Comparison of ENCODE assay signal across 32 cellular contexts in genomic region chr10:77461636-77462296, GRCh38.
A peak's percentile ranks its signal among the peaks of the same experiment; 100 is the strongest.
DNase-seq lines count a peak whose midpoint lies in the region; ATAC-seq, FAIRE-seq and TF ChIP-seq lines count a peak whose summit lies in the region.
"Had no signal": no experiment of that assay in that cellular context is flagged by ENCODE, and none has a peak within 500 bp of the region (broad histone marks: within the 10 kb centered on the region; RNA-seq: fewer than 3 reads in every experiment).

No MANE protein-coding gene starts in this region.

- no peak overlapping the region for H2BK120ac ChIP-seq in H1 (replicated peaks; ENCODE audit: low read depth, low read length)

- no peaks in the 10 kb centered on the region for H3K4me1 Mint-ChIP-seq in activated CD4-positive, alpha-beta memory T cell treated with anti-CD3 and anti-CD28 coated beads for 36 hours (ENCODE audit: low read depth)
- H3K4me1 Mint-ChIP-seq: activated CD4-positive, alpha-beta memory T cell treated with anti-CD3 and anti-CD28 coated beads, Interleukin-2, amount 10 ng/mL, durations not matched to agents 7 days and 5 days; activated naive CD4-positive, alpha-beta T cell treated with anti-CD3 and anti-CD28 coated beads, Interleukin-2, amount 50 U/mL, for 24 hours; activated T-helper 17 cell treated with anti-CD3 and anti-CD28 coated beads, Interleukin-2, amount 50 U/mL, for 72 hours; neural progenitor cell; stimulated activated effector memory CD8-positive, alpha-beta T cell treated with anti-CD3 and anti-CD28 coated beads, Interleukin-12 subunit alpha, Interleukin-12 subunit beta, amount 100 ng/mL, for 72 hours had no signal

- peaks cover 3% of the 10 kb centered on the region; the same call in 1 of the 2 replicates for H3K23me2 ChIP-seq in H1 (ENCODE audit: low read depth, low read length)

- intact Hi-C loops in activated CD4-positive, alpha-beta memory T cell treated with anti-CD3 and anti-CD28 coated beads for 36 hours (cut with micrococcal nuclease): no loop called here

- H3K4me3 ChIP-seq in H1 (ENCODE audit: extremely low read depth in 1 of 4, insufficient read depth in 2 of 4, low read depth in 3 of 4, low read length in 4 of 4): no peak overlapping the region
- H3K4me3 ChIP-seq: colonic mucosa, esophagus muscularis mucosa, neural progenitor cell, right lobe of liver, upper lobe of left lung had no signal

- no peak overlapping the region for H3K56ac ChIP-seq in H1 (replicated peaks; ENCODE audit: insufficient read length, low read depth, low read length)

- peak overlapping the region; percentile 77; the same call in 1 of the 2 replicates for H2AK5ac ChIP-seq in H1 (ENCODE audit: low read depth, low read length)

- no peak overlapping the region for H4K5ac ChIP-seq in H1 (ENCODE audit: insufficient read length, low read depth, low read length)

- no peaks in the 10 kb centered on the region for H3K36me3 Mint-ChIP-seq in activated CD4-positive, alpha-beta memory T cell treated with anti-CD3 and anti-CD28 coated beads for 36 hours
- H3K36me3 Mint-ChIP-seq: activated naive CD4-positive, alpha-beta T cell treated with anti-CD3 and anti-CD28 coated beads, Interleukin-2, amount 50 U/mL, for 24 hours; neural progenitor cell; stimulated activated effector memory CD8-positive, alpha-beta T cell treated with anti-CD3 and anti-CD28 coated beads, Interleukin-12 subunit alpha, Interleukin-12 subunit beta, amount 100 ng/mL, for 72 hours had no signal

- H4K20me1 ChIP-seq in H1 (replicated peaks in 1 of 2; ENCODE audit: control insufficient read depth in 1 of 2, insufficient read depth in 2 of 2, low read length in 2 of 2): no peaks in the 10 kb centered on the region

- WGBS in H1 (ENCODE audit: extremely low coverage in 1 of 2, insufficient coverage in 1 of 2, insufficient read length in 1 of 2, insufficient replicate concordance in 2 of 2, low coverage in 1 of 2, low lambda C conversion rate in 2 of 2, missing lambda C conversion rate in 1 of 2), 2 experiments: 86% methylated on average over 7 of the region's 7 CpGs; no CpG with 5 or more reads in 1 of the 2 experiments

- H3K4ac ChIP-seq in H1 (replicated peaks; ENCODE audit: insufficient read length, low read depth, low read length): no peak overlapping the region

- no peak for TF ChIP-seq EP300 in H1 (IDR thresholded peaks at IDR 0.05; ENCODE audit: borderline replicate concordance in 1 of 2, low read depth in 2 of 2, low read length in 2 of 2)

- no peak overlapping the region for H3K4me3 Mint-ChIP-seq in activated CD4-positive, alpha-beta memory T cell treated with anti-CD3 and anti-CD28 coated beads for 36 hours
- H3K4me3 Mint-ChIP-seq: activated CD4-positive, alpha-beta memory T cell treated with anti-CD3 and anti-CD28 coated beads, Interleukin-2, amount 10 ng/mL, durations not matched to agents 7 days and 5 days; activated naive CD4-positive, alpha-beta T cell treated with anti-CD3 and anti-CD28 coated beads, Interleukin-2, amount 50 U/mL, for 24 hours; activated T-helper 17 cell treated with anti-CD3 and anti-CD28 coated beads, Interleukin-2, amount 50 U/mL, for 72 hours; effector memory CD8-positive, alpha-beta T cell; neural progenitor cell; stimulated activated effector memory CD8-positive, alpha-beta T cell treated with anti-CD3 and anti-CD28 coated beads, Interleukin-12 subunit alpha, Interleukin-12 subunit beta, amount 100 ng/mL, for 72 hours had no signal

- no peak overlapping the region for H3K27ac Mint-ChIP-seq in activated CD4-positive, alpha-beta memory T cell treated with anti-CD3 and anti-CD28 coated beads for 36 hours
- H3K27ac Mint-ChIP-seq: activated CD4-positive, alpha-beta memory T cell treated with anti-CD3 and anti-CD28 coated beads, Interleukin-2, amount 10 ng/mL, durations not matched to agents 7 days and 5 days; activated naive CD4-positive, alpha-beta T cell treated with anti-CD3 and anti-CD28 coated beads, Interleukin-2, amount 50 U/mL, for 24 hours; activated T-helper 17 cell treated with anti-CD3 and anti-CD28 coated beads, Interleukin-2, amount 50 U/mL, for 72 hours; effector memory CD8-positive, alpha-beta T cell; neural progenitor cell; stimulated activated effector memory CD8-positive, alpha-beta T cell treated with anti-CD3 and anti-CD28 coated beads, Interleukin-12 subunit alpha, Interleukin-12 subunit beta, amount 100 ng/mL, for 72 hours had no signal

- H3K23ac ChIP-seq in H1 (ENCODE audit: insufficient read length): no peak overlapping the region

- no peak overlapping the region for H4K8ac ChIP-seq in H1 (ENCODE audit: extremely low read depth, insufficient read depth, low read length)

- no peaks in the 10 kb centered on the region for H3K27me3 Mint-ChIP-seq in activated CD4-positive, alpha-beta memory T cell treated with anti-CD3 and anti-CD28 coated beads for 36 hours
- H3K27me3 Mint-ChIP-seq: activated CD4-positive, alpha-beta memory T cell treated with anti-CD3 and anti-CD28 coated beads, Interleukin-2, amount 10 ng/mL, durations not matched to agents 7 days and 5 days; activated naive CD4-positive, alpha-beta T cell treated with anti-CD3 and anti-CD28 coated beads, Interleukin-2, amount 50 U/mL, for 24 hours had no signal

- TF ChIP-seq POLR2A in H1 (IDR thresholded peaks at IDR 0.05; ENCODE audit: control extremely low read depth in 1 of 2, low read depth in 2 of 2, low read length in 2 of 2): no peak

- H3K9me3 Mint-ChIP-seq in activated CD4-positive, alpha-beta memory T cell treated with anti-CD3 and anti-CD28 coated beads for 36 hours: no peaks in the 10 kb centered on the region
- H3K9me3 Mint-ChIP-seq: activated CD4-positive, alpha-beta memory T cell treated with anti-CD3 and anti-CD28 coated beads, Interleukin-2, amount 10 ng/mL, durations not matched to agents 7 days and 5 days; activated naive CD4-positive, alpha-beta T cell treated with anti-CD3 and anti-CD28 coated beads, Interleukin-2, amount 50 U/mL, for 24 hours; activated T-helper 17 cell treated with anti-CD3 and anti-CD28 coated beads, Interleukin-2, amount 50 U/mL, for 72 hours; effector memory CD8-positive, alpha-beta T cell; neural progenitor cell; stimulated activated effector memory CD8-positive, alpha-beta T cell treated with anti-CD3 and anti-CD28 coated beads, Interleukin-12 subunit alpha, Interleukin-12 subunit beta, amount 100 ng/mL, for 72 hours had no signal

- no peak overlapping the region for H3K18ac ChIP-seq in H1 (ENCODE audit: extremely low read depth, low read length)

- H3K27ac ChIP-seq in H1 (ENCODE audit: low read depth, low read length): no peak overlapping the region
- H3K27ac ChIP-seq: colonic mucosa, esophagus muscularis mucosa, neural progenitor cell, right lobe of liver, upper lobe of left lung had no signal

- no peak overlapping the region for H2BK5ac ChIP-seq in H1 (ENCODE audit: low read depth, low read length)

- H3K36me3 ChIP-seq in H1 (ENCODE audit: control insufficient read depth in 2 of 4, insufficient read depth in 4 of 4, low read length in 3 of 4): no peaks in the 10 kb centered on the region
- H3K36me3 ChIP-seq: colonic mucosa, esophagus muscularis mucosa, neural progenitor cell, right lobe of liver, upper lobe of left lung had no signal

- no peak overlapping the region; a peak in 1 of 7 replicates for H3K9ac ChIP-seq in H1 (replicated peaks in 1 of 4; ENCODE audit: extremely low read depth in 1 of 4, low read depth in 3 of 4, low read length in 3 of 4)
- H3K9ac ChIP-seq: neural progenitor cell had no signal

- no peaks in the 10 kb centered on the region for H3K27me3 ChIP-seq in H1 (replicated peaks in 1 of 4; ENCODE audit: control insufficient read depth in 3 of 4, extremely low read depth in 1 of 4, insufficient read depth in 3 of 4, low read length in 3 of 4)
- H3K27me3 ChIP-seq: colonic mucosa, esophagus muscularis mucosa, neural progenitor cell, right lobe of liver, upper lobe of left lung had no signal

- POLR2A ChIA-PET in H1 (lab: Charles Lee; ENCODE audit: partially characterized antibody): interaction anchor here (0.9 kb wide), 1 partner anchor 104 kb away, joined by 4 read pairs; no protein-coding TSS in a partner anchor
- POLR2A ChIA-PET in activated CD4-positive, alpha-beta memory T cell treated with anti-CD3 and anti-CD28 coated beads for 36 hours (lab: Charles Lee): no interaction called here

- H3K4me2 ChIP-seq in H1 (ENCODE audit: insufficient read depth in 1 of 2, low read depth in 2 of 2, low read length in 2 of 2): no peak overlapping the region
- H3K4me2 ChIP-seq: neural progenitor cell had no signal

- CTCF ChIA-PET in H1 (lab: Charles Lee; ENCODE audit: partially characterized antibody): interaction anchor here (1.0 to 2.1 kb wide), 3 partner anchors 8 to 179 kb away, joined by 3 to 5 read pairs (median 3); no protein-coding TSS in a partner anchor
- CTCF ChIA-PET in activated CD4-positive, alpha-beta memory T cell treated with anti-CD3 and anti-CD28 coated beads for 36 hours (lab: Charles Lee): no interaction called here

- H3K9me3 ChIP-seq in H1 (ENCODE audit: insufficient read depth in 2 of 2, low read depth in 1 of 2, low read length in 1 of 2): no peaks in the 10 kb centered on the region
- H3K9me3 ChIP-seq: colonic mucosa, esophagus muscularis mucosa, right lobe of liver, upper lobe of left lung had no signal

- peaks cover 4% of the 10 kb centered on the region; the same call in 1 of the 2 replicates for H3K79me1 ChIP-seq in H1 (ENCODE audit: low read depth, low read length)

- H2BK12ac ChIP-seq in H1 (ENCODE audit: low read depth, low read length): no peak overlapping the region; the same call in 1 of the 2 replicates

- ATAC-seq in GM18868 (IDR thresholded peaks at IDR 0.05; ENCODE audit: unreplicated experiment) (peak; percentile 63), HG03196 (IDR thresholded peaks at IDR 0.05; ENCODE audit: unreplicated experiment) (peak; percentile 51)
- ATAC-seq: activated T-helper 17 cell treated with anti-CD3 and anti-CD28 coated beads, Interleukin-2, amount 50 U/mL, for 72 hours; effector memory CD8-positive, alpha-beta T cell; right lobe of liver; stimulated activated effector memory CD8-positive, alpha-beta T cell treated with anti-CD3 and anti-CD28 coated beads, Interleukin-12 subunit alpha, Interleukin-12 subunit beta, amount 100 ng/mL, for 72 hours had no signal

- TF ChIP-seq RAD21 in H1 (IDR thresholded peaks at IDR 0.05 in 1 of 2, conservative IDR thresholded peaks at IDR 0.05 in 1 of 2; ENCODE audit: low read depth in 2 of 2, low read length in 2 of 2): no peak

- H2BK20ac ChIP-seq in H1 (ENCODE audit: low read length): peak overlapping the region; percentile 73; the same call in 1 of the 2 replicates

- TF ChIP-seq CTCF in H1 (IDR thresholded peaks at IDR 0.05; ENCODE audit: control extremely low read depth in 1 of 3, insufficient read depth in 1 of 3, low read depth in 1 of 3, low read length in 3 of 3) (no peak), GM20000 (IDR thresholded peaks at IDR 0.05; ENCODE audit: extremely low read depth, missing control alignments) (no peak)

- no peak overlapping the region for H4K91ac ChIP-seq in H1 (replicated peaks; ENCODE audit: insufficient read length, low read length)

- DNase-seq in H1 (ENCODE audit: low read depth in 1 of 2, low spot score in 2 of 2): no peak
- DNase-seq in urothelium cell line (ENCODE audit: low spot score): no peak
- no peak for DNase-seq in NCI-H748 (lab: John Stamatoyannopoulos, UW; ENCODE audit: unreplicated experiment)
- DNase-seq in GM20000 (ENCODE audit: low spot score): no peak
- no peak for DNase-seq in activated CD4-positive, alpha-beta memory T cell treated with anti-CD3 and anti-CD28 coated beads for 36 hours
- DNase-seq: activated CD4-positive, alpha-beta memory T cell treated with anti-CD3 and anti-CD28 coated beads, Interleukin-2, amount 10 ng/mL, durations not matched to agents 7 days and 5 days; activated CD4-positive, CD25-positive, alpha-beta regulatory T cell treated with anti-CD3 and anti-CD28 coated beads, Interleukin-2, amount 50 U/mL, for 72 hours; activated CD8-positive, alpha-beta memory T cell treated with anti-CD3 and anti-CD28 coated beads, Interleukin-2, amount 50 U/mL, for 48 hours; Calu3; colonic mucosa; effector memory CD8-positive, alpha-beta T cell; EL; foreskin melanocyte; KBM-7; MM.1S; NCI-H1417; NCI-H2081 treated with DMSO at 0.1 percent for 48 hours; NCI-H226; NCI-H82; right lobe of liver; RPMI8226; stimulated activated CD4-positive, alpha-beta T cell treated with anti-CD3 and anti-CD28 coated beads, Interleukin-12 subunit alpha, Interleukin-12 subunit beta, amount 100 ng/mL, for 4 hours; stimulated activated CD4-positive, alpha-beta T cell treated with anti-CD3 and anti-CD28 coated beads, Interleukin-4, amount 100 ng/mL, for 24 hours; substantia nigra; upper lobe of left lung had no signal

- H3K14ac ChIP-seq in H1 (ENCODE audit: insufficient read length): peak overlapping the region; percentile 78

- no peak overlapping the region for H2AFZ ChIP-seq in H1 (ENCODE audit: low read length)
- H2AFZ ChIP-seq: neural progenitor cell had no signal

- peaks cover 0 to 8% (median 0%) of the 10 kb centered on the region in 4 experiments; a peak in 5 of 7 replicates for H3K4me1 ChIP-seq in H1 (replicated peaks in 1 of 4; ENCODE audit: control insufficient read depth in 3 of 4, insufficient read depth in 4 of 4, low read length in 3 of 4)
- H3K4me1 ChIP-seq: colonic mucosa, neural progenitor cell, right lobe of liver had no signal

- no peaks in the 10 kb centered on the region for H3K79me2 ChIP-seq in H1 (ENCODE audit: control insufficient read depth in 1 of 2, insufficient read depth in 2 of 2, low read length in 2 of 2)

- peak overlapping the region; percentile 24 for H2BK15ac ChIP-seq in H1 (ENCODE audit: low read length)

- FAIRE-seq in H1 (lab: Jason Lieb, UNC) (no peak), urothelium cell line (lab: Jason Lieb, UNC) (peak; percentile 98)
